In the genomic region with DNA sequence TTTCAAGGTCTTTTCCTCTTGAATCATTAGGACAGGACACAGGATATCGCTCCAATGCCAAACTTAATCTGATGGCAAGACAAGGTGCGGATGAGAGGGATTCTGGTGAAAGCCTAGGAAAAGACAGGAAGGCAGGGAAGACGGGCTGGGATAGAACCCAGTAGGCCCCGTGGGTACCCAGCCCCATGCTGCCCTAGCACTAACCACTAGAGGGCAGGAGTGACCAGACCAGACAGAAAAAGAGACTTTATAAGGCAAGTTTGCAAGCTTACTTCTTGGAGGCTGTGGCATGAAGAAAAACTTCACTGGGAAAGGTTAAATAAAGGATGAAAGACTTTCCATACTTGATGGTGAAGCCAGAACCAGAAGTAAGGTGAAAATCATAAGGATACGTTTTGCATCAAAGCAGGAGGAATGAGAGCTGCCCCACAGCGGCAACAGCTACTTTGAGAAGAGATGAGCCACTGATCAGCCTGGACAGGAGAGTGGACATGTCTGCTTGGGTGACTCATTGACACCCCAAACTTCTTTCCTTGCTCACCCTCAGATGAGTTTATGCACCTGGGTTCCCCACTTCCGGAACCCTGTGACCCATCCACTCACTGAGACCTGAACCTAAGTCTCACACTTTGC, we compare ENCODE assay signal across 8 cellular contexts. TPM values are rescaled to one million over a fixed set of nuclear protein-coding genes. Genes with fewer than 3 reads are reported as not detected.
DNase-seq lines count a peak whose midpoint lies in the region; ATAC-seq and TF ChIP-seq lines count a peak whose summit lies in the region.

No MANE protein-coding gene starts in this region.

- no peaks in the 10 kb centered on the region for H3K9me3 Mint-ChIP-seq in activated T-helper 17 cell treated with anti-CD3 and anti-CD28 coated beads, Interleukin-2, amount 50 U/mL, for 72 hours

- no peaks in the 10 kb centered on the region for H3K27me3 ChIP-seq in A673 (replicated peaks; ENCODE audit: insufficient read depth, low read depth, low read length, poor library complexity)

- no TSS peak for BruUV-seq in A673 (replicated peaks; lab: Mats Ljungman, UMichigan)

- no peaks in the 10 kb centered on the region for H3K36me3 ChIP-seq in A673 (ENCODE audit: insufficient read depth, low read length, poor library complexity, severe bottlenecking)

- POLR2A ChIA-PET in A673 (lab: Charles Lee; ENCODE audit: low non-redundant PET), result no interaction called here

- no peaks in the 10 kb centered on the region for H3K36me3 Mint-ChIP-seq in activated T-helper 17 cell treated with anti-CD3 and anti-CD28 coated beads, Interleukin-2, amount 50 U/mL, for 72 hours (ENCODE audit: low read depth)

- no peaks in the 10 kb centered on the region for H3K27me3 Mint-ChIP-seq in activated T-helper 17 cell treated with anti-CD3 and anti-CD28 coated beads, Interleukin-2, amount 50 U/mL, for 72 hours

- peak; percentile 47 for ATAC-seq in activated T-helper 17 cell treated with anti-CD3 and anti-CD28 coated beads, Interleukin-2, amount 50 U/mL, for 72 hours (replicated peaks)

- H3K4me3 ChIP-seq in A673 (ENCODE audit: low read depth, low read length, poor library complexity, severe bottlenecking), result no peak overlapping the region

- peak; percentile 55 for DNase-seq in A673 (ENCODE audit: low spot score)
- peak; percentile 15 for DNase-seq in NCI-H460 (ENCODE audit: extremely low read depth, low read depth)
- DNase-seq in head of caudate nucleus, result peak; percentile 28 to 88 (median 72)
- DNase-seq in posterior cingulate gyrus, result peak in 8 of 10 donors; percentile 46 to 92 (median 70)
- DNase-seq in T1000 (lab: John Stamatoyannopoulos, UW), result no peak
- no peak for DNase-seq in NCI-H345 (lab: John Stamatoyannopoulos, UW)

- TF ChIP-seq CTCF in A673 (conservative IDR thresholded peaks at IDR 0.05; ENCODE audit: low read depth, low read length) (peak; percentile 91), GM12874 (IDR thresholded peaks at IDR 0.05; ENCODE audit: insufficient read depth, low read depth, low read length) (peak; percentile 81)

- CTCF ChIA-PET in A673 (lab: Charles Lee), result interaction anchor here (0.6 to 1.0 kb wide), 3 partner anchors 31 to 78 kb away, joined by 3 to 5 read pairs (median 4); no protein-coding TSS in a partner anchor

- no peaks in the 10 kb centered on the region for H3K4me1 Mint-ChIP-seq in activated T-helper 17 cell treated with anti-CD3 and anti-CD28 coated beads, Interleukin-2, amount 50 U/mL, for 72 hours

- H3K4me3 Mint-ChIP-seq in activated T-helper 17 cell treated with anti-CD3 and anti-CD28 coated beads, Interleukin-2, amount 50 U/mL, for 72 hours, result no peak overlapping the region

- H3K27ac ChIP-seq in A673 (ENCODE audit: low read depth, low read length, poor library complexity, severe bottlenecking), result no peak overlapping the region

- H3K9me3 ChIP-seq in A673 (ENCODE audit: low read depth, low read length, poor library complexity, severe bottlenecking), result no peaks in the 10 kb centered on the region

- intact Hi-C loops in A673 (cut with micrococcal nuclease; ENCODE audit: unreplicated experiment), result loop anchor here (2.0 kb wide), 2 partner anchors 30 to 192 kb away; no protein-coding TSS in a partner anchor
- intact Hi-C loops in head of caudate nucleus (cut with DNase I), result loop anchor here (10.0 kb wide), 1 partner anchor 186 kb away; no protein-coding TSS in a partner anchor
- intact Hi-C loops in posterior cingulate gyrus (cut with DNase I), result loop anchor here (1.0 to 5.0 kb wide), 2 partner anchors 31 to 184 kb away; no protein-coding TSS in a partner anchor

- no peaks in the 10 kb centered on the region for H3K4me1 ChIP-seq in A673 (ENCODE audit: insufficient read depth, low read length, poor library complexity, severe bottlenecking)

- no peak overlapping the region for H3K27ac Mint-ChIP-seq in activated T-helper 17 cell treated with anti-CD3 and anti-CD28 coated beads, Interleukin-2, amount 50 U/mL, for 72 hours

RNA-seq across cellular contexts. Expression of a gene that starts 39.8 kb away (rescaled TPM):
- 0.66 and 0.77 TPM in 2 replicates for total RNA-seq in A673 (2021)
- not detected in 2 replicates for total RNA-seq in NCI-H460 (2014; rRNA removed; shearing (Covaris generic))
- not detected in 2 replicates for polyA plus RNA-seq in NCI-H460 (2014; cell fraction: nucleus; rRNA removed)
- total RNA-seq in activated T-helper 17 cell treated with anti-CD3 and anti-CD28 coated beads, Interleukin-2, amount 50 U/mL, for 72 hours, result not detected

Comparison
In these comparisons a context has a peak if more than half of its experiments do, and no peak if none do; other contexts are left out.
1. DNase-seq: peak in A673 (single experiment), NCI-H460 (single experiment), head of caudate nucleus (42 of 42) and posterior cingulate gyrus (8 of 10); none in T1000 (single experiment) and NCI-H345 (single experiment).